ENCODE assay signal across 16 cellular contexts in the genomic region with DNA sequence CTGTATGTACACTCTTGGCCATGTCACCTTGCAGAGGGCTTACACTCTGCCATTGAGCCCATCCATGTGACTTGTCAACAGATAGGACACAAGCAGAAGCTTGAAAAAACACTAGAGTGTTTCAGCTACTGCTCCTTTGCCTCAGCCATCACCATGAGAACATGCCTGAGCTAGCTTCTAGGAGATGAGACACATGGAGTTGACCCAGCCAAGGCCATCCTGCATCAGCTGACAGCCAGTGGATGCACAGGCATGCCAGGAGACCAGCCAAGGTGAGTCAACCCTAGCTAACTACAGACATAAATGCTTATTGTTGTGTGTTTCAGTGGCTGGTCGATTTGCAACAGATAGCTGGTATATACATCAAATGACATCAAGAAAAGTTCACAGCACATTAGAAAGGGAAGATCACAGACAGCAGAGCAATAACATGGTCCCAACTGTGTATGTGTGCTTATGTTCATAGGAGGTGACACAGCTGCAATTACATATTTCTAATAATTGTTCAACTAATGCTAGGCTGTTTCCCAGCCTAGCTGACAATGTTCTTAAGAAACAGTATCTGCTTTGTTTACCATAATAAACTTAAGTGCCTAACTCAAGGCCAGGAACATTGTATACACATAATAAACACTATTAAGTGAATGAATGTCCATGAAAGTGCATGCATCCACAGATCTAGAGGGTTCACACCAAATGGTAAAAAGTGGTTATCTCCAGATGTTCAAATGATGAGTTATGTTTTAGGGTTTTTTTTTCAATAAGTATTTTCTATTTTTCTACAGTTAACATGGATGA.
"Had no signal": no experiment of that assay in that cellular context is flagged by ENCODE, and none has a peak within 500 bp of the region (broad histone marks: within the 10 kb centered on the region; RNA-seq: fewer than 3 reads in every experiment).

No MANE protein-coding gene starts in this region.

- DNase-seq: activated CD4-positive, alpha-beta memory T cell treated with anti-CD3 and anti-CD28 coated beads, Interleukin-2, amount 10 ng/mL, durations not matched to agents 7 days and 5 days; activated CD4-positive, alpha-beta T cell treated with anti-CD3 and anti-CD28 coated beads for 36 hours; activated gamma-delta T cell treated with Interleukin-2 at 50 U/mL for 16 hours; activated naive CD8-positive, alpha-beta T cell treated with anti-CD3 and anti-CD28 coated beads, Interleukin-2, amount 10 ng/mL, durations not matched to agents 7 days and 5 days; activated T-cell treated with anti-CD3 and anti-CD28 coated beads, Interleukin-2, amount 50 U/mL, for 48 hours; mesenchymal stem cell; nucleus accumbens; right cardiac atrium; spleen; stimulated activated CD4-positive, alpha-beta T cell treated with anti-CD3 and anti-CD28 coated beads, Interleukin-2, amount 100 ng/mL, for 24 hours; stimulated activated naive B cell treated with anti-CD40 and anti-IgM and Interleukin-4, amounts not matched to agents 10 μg/mL and 1 μg/mL and 100 μg/mL, for 72 hours; WERI-Rb-1 had no signal

- H3K9me3 Mint-ChIP-seq: activated CD4-positive, alpha-beta memory T cell treated with anti-CD3 and anti-CD28 coated beads, Interleukin-2, amount 10 ng/mL, durations not matched to agents 7 days and 5 days; activated naive CD8-positive, alpha-beta T cell treated with anti-CD3 and anti-CD28 coated beads, Interleukin-2, amount 10 ng/mL, durations not matched to agents 7 days and 5 days; natural killer cell treated with Interleukin-12 subunit alpha and Interleukin-12 subunit beta and Interleukin-15 and Interleukin-18, amount 100 ng/mL, for 72 hours had no signal

- H3K4me1 ChIP-seq: ascending aorta, spleen, tibial nerve had no signal

- H3K27me3 ChIP-seq: ascending aorta, spleen, tibial nerve had no signal

- H3K36me3 ChIP-seq: ascending aorta, spleen, tibial nerve, WERI-Rb-1 had no signal

- H3K4me3 Mint-ChIP-seq: activated CD4-positive, alpha-beta memory T cell treated with anti-CD3 and anti-CD28 coated beads, Interleukin-2, amount 10 ng/mL, durations not matched to agents 7 days and 5 days; activated CD4-positive, alpha-beta T cell treated with anti-CD3 and anti-CD28 coated beads for 36 hours; activated naive CD8-positive, alpha-beta T cell treated with anti-CD3 and anti-CD28 coated beads, Interleukin-2, amount 10 ng/mL, durations not matched to agents 7 days and 5 days; natural killer cell treated with Interleukin-12 subunit alpha and Interleukin-12 subunit beta and Interleukin-15 and Interleukin-18, amount 100 ng/mL, for 72 hours; stimulated activated naive B cell treated with anti-CD40 and anti-IgM and Interleukin-4, amounts not matched to agents 10 μg/mL and 1 μg/mL and 100 μg/mL, for 72 hours had no signal

- H3K36me3 Mint-ChIP-seq: activated naive CD8-positive, alpha-beta T cell treated with anti-CD3 and anti-CD28 coated beads, Interleukin-2, amount 10 ng/mL, durations not matched to agents 7 days and 5 days; natural killer cell treated with Interleukin-12 subunit alpha and Interleukin-12 subunit beta and Interleukin-15 and Interleukin-18, amount 100 ng/mL, for 72 hours; stimulated activated naive B cell treated with anti-CD40 and anti-IgM and Interleukin-4, amounts not matched to agents 10 μg/mL and 1 μg/mL and 100 μg/mL, for 72 hours had no signal

- H3K27ac Mint-ChIP-seq: activated CD4-positive, alpha-beta memory T cell treated with anti-CD3 and anti-CD28 coated beads, Interleukin-2, amount 10 ng/mL, durations not matched to agents 7 days and 5 days; activated CD4-positive, alpha-beta T cell treated with anti-CD3 and anti-CD28 coated beads for 36 hours; activated naive CD8-positive, alpha-beta T cell treated with anti-CD3 and anti-CD28 coated beads, Interleukin-2, amount 10 ng/mL, durations not matched to agents 7 days and 5 days; natural killer cell treated with Interleukin-12 subunit alpha and Interleukin-12 subunit beta and Interleukin-15 and Interleukin-18, amount 100 ng/mL, for 72 hours; stimulated activated naive B cell treated with anti-CD40 and anti-IgM and Interleukin-4, amounts not matched to agents 10 μg/mL and 1 μg/mL and 100 μg/mL, for 72 hours had no signal

- H3K27me3 Mint-ChIP-seq: activated CD4-positive, alpha-beta memory T cell treated with anti-CD3 and anti-CD28 coated beads, Interleukin-2, amount 10 ng/mL, durations not matched to agents 7 days and 5 days had no signal

- H3K9me3 ChIP-seq: ascending aorta had no signal

- H3K4me1 Mint-ChIP-seq: activated CD4-positive, alpha-beta memory T cell treated with anti-CD3 and anti-CD28 coated beads, Interleukin-2, amount 10 ng/mL, durations not matched to agents 7 days and 5 days; activated CD4-positive, alpha-beta T cell treated with anti-CD3 and anti-CD28 coated beads for 36 hours; activated naive CD8-positive, alpha-beta T cell treated with anti-CD3 and anti-CD28 coated beads, Interleukin-2, amount 10 ng/mL, durations not matched to agents 7 days and 5 days; stimulated activated naive B cell treated with anti-CD40 and anti-IgM and Interleukin-4, amounts not matched to agents 10 μg/mL and 1 μg/mL and 100 μg/mL, for 72 hours had no signal

- H3K4me3 ChIP-seq: ascending aorta, spleen, tibial nerve had no signal

- H3K27ac ChIP-seq: ascending aorta, spleen, tibial nerve, WERI-Rb-1 had no signal

- ATAC-seq: activated CD4-positive, alpha-beta T cell treated with anti-CD3 and anti-CD28 coated beads for 36 hours; left lobe of liver; natural killer cell treated with Interleukin-12 subunit alpha and Interleukin-12 subunit beta and Interleukin-15 and Interleukin-18, amount 100 ng/mL, for 72 hours; right cardiac atrium; stimulated activated naive B cell treated with anti-CD40 and anti-IgM and Interleukin-4, amounts not matched to agents 10 μg/mL and 1 μg/mL and 100 μg/mL, for 72 hours had no signal
